8 cellular contexts compared by ENCODE assay signal in genomic region chr4:185370291-185370690, GRCh38.
"Had no signal": no experiment of that assay in that cellular context is flagged by ENCODE, and none has a peak within 500 bp of the region (broad histone marks: within the 10 kb centered on the region; RNA-seq: fewer than 3 reads in every experiment).

No MANE protein-coding gene starts in this region.

- DNase-seq: H9, HFFc6, KBM-7 had no signal

- H2AFZ ChIP-seq: GM23338 had no signal

- H3K4me3 Mint-ChIP-seq: GM23338, H9, HFFc6, IgD-negative memory B cell had no signal

- H3K4me2 ChIP-seq: GM23338 had no signal

- H3K4me3 ChIP-seq: GM23338 had no signal

- H3K27ac Mint-ChIP-seq: GM23338 had no signal

- ATAC-seq: GM23338, HCT116, HepG2 had no signal

- H3K9me3 Mint-ChIP-seq: GM23338, H9, HFFc6, IgD-negative memory B cell had no signal

- H3K27me3 Mint-ChIP-seq: IgD-negative memory B cell had no signal

- H3K27ac ChIP-seq: HL-60 had no signal
